ENCODE assay signal across 8 cellular contexts in the genomic region with DNA sequence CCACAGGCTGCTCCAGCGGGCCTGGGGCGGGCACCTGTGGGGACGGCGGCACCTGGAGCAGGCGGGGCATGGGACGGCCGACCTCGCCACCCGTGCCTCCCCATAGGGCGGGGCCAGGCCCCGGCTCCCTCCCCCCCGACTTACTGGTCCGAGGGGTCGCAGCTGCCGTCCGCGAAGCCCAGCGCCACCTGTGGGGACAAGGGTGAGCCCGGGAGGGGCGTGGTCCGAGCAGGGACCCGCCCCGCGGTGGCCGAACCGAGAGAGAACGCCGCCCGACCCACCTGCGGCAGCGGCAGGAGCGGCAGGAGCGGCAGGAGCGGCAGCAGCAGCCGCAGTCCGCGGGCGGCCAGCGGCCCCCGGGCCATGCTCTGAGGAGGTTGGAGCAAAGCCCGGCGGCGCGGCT. TPM values are rescaled to one million over a fixed set of nuclear protein-coding genes. Genes with fewer than 3 reads are reported as not detected.
A peak's percentile ranks its signal among the peaks of the same experiment; 100 is the strongest.
DNase-seq lines count a peak whose midpoint lies in the region; ATAC-seq and TF ChIP-seq lines count a peak whose summit lies in the region.

A gene (minus strand): TSS at position 379 of the 403 bp plus-strand sequence. CDS start 14 bp downstream, at position 365.

- DNase-seq in AG04449 (ENCODE audit: low read depth, low spot score) (no peak), cardiac fibroblast (ENCODE audit: low read depth in 2 of 2) (no peak), NCI-H1436 treated with DMSO at 0.1 percent for 48 hours (lab: John Stamatoyannopoulos, UW) (no peak), glomerular visceral epithelial cell (ENCODE audit: extremely low spot score) (no peak), NCI-H524 (lab: John Stamatoyannopoulos, UW) (no peak)

- no peaks in the 10 kb centered on the region for H3K36me3 Mint-ChIP-seq in nephron (ENCODE audit: low read depth)

- peak within 1 kb of the TSS; percentile 70 for H3K9ac ChIP-seq in HUES64 (ENCODE audit: low read depth, low read length)

- no peaks in the 10 kb centered on the region for H3K9me3 Mint-ChIP-seq in nephron

- peak; percentile 29 for ATAC-seq in GM19351 (IDR thresholded peaks at IDR 0.05; ENCODE audit: unreplicated experiment)

- H3K4me3 ChIP-seq in AG04449 (ENCODE audit: low read depth, low read length) (peak within 1 kb of the TSS; percentile 54), HUES64 (ENCODE audit: low read length) (peak within 1 kb of the TSS; percentile 61), cardiac fibroblast (replicated peaks in 1 of 2; ENCODE audit: low read depth in 2 of 2, low read length in 2 of 2) (peak within 1 kb of the TSS; percentile 33 to 52)

- H3K36me3 ChIP-seq in HUES64 (ENCODE audit: insufficient read depth, low read length): no peaks in the 10 kb centered on the region

- H3K27me3 ChIP-seq in HUES64 (ENCODE audit: insufficient read depth, low read length): peaks cover 13% of the 10 kb centered on the region; the same call in 1 of the 2 replicates

- H3K9me3 ChIP-seq in HUES64 (ENCODE audit: insufficient read depth, low read depth, low read length): no peaks in the 10 kb centered on the region

- peak within 1 kb of the TSS in 1 of 3 experiments; percentile 61 for H3K27ac Mint-ChIP-seq in nephron

- CTCF ChIA-PET in AG04449 (lab: Yijun Ruan, JAX): no interaction called here

- peak within 1 kb of the TSS; percentile 62 to 77 (median 63) for H3K4me3 Mint-ChIP-seq in nephron

- WGBS in HUES64: under 1% methylated on average over 44 of the region's 44 CpGs

- no peak for TF ChIP-seq CTCF in AG04449 (IDR thresholded peaks at IDR 0.05; ENCODE audit: insufficient read depth, low read length, missing control alignments)
- TF ChIP-seq CTCF in cardiac fibroblast (IDR thresholded peaks at IDR 0.05; ENCODE audit: low read depth, low read length): no peak
- TF ChIP-seq CTCF in nephron (IDR thresholded peaks at IDR 0.05; ENCODE audit: unreplicated experiment in 3 of 3): no peak

- peaks cover 8% of the 10 kb centered on the region for H3K27me3 Mint-ChIP-seq in nephron (ENCODE audit: low read depth)

- POLR2A ChIA-PET in AG04449 (lab: Yijun Ruan, JAX): no interaction called here

- no peaks in the 10 kb centered on the region for H3K4me1 ChIP-seq in HUES64 (ENCODE audit: insufficient read depth, low read length)

- H3K27ac ChIP-seq in HUES64 (ENCODE audit: low read depth, low read length): peak within 1 kb of the TSS; percentile 72; the same call in 1 of the 2 replicates

- H3K4me1 Mint-ChIP-seq in nephron: peaks cover 17% of the 10 kb centered on the region

RNA-seq across cellular contexts. Expression of the gene that starts here (rescaled TPM):
- 10.0 TPM for polyA plus RNA-seq in HUES64 (2013, experiment 1 of 2)
- 10.8 TPM for polyA plus RNA-seq in HUES64 (2013, experiment 2 of 2)
